Comparison of ENCODE assay signal across 18 cellular contexts in the genomic region with DNA sequence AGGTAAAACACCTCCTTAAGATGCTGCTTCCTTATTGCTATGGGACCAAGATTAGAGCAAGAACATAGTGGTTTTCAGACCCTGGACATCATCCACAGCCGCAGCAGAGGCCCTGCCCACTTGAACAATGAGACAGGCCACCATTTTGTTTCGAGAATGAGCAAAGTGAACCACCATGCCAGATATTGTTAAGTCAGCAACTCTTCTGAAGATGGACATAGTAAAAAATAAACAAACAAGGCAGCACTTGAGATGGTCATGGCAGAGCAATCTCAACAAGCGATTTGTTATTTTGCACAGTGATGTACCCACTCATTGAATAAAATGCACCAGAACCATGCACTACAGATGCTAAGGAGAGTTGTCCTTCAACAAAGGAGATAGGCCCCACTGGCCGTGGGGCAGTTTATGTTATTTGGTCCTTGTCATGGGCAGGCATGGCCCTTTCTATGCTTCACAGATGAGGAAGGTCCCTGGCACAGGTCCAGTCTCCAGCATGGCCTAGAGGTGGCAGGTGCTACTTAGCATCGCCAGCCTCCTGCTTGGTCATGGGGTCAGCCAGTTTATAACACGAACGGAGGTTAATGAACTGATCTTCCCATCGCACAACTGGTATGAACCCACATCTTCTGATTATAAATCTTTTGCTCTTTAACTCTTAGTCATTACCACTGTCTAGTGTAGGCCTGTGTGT. TPM values are rescaled to one million over a fixed set of nuclear protein-coding genes. Genes with fewer than 3 reads are reported as not detected.
A peak's percentile ranks its signal among the peaks of the same experiment; 100 is the strongest.
DNase-seq lines count a peak whose midpoint lies in the region; ATAC-seq, FAIRE-seq and TF ChIP-seq lines count a peak whose summit lies in the region.
"Had no signal": no experiment of that assay in that cellular context is flagged by ENCODE, and none has a peak within 500 bp of the region (broad histone marks: within the 10 kb centered on the region; RNA-seq: fewer than 3 reads in every experiment).

No MANE protein-coding gene starts in this region.

- H2AFZ ChIP-seq in neuronal stem cell (ENCODE audit: low read length), result no peak overlapping the region

- CTCF ChIA-PET in CD8-positive, alpha-beta T cell (lab: Charles Lee), result interaction anchor here (0.6 to 20.8 kb wide), 8 partner anchors 10 to 143 kb away, joined by 3 to 494 read pairs (median 10); a partner anchor contains a TSS
- CTCF ChIA-PET in activated B cell treated with CpG ODN at 0.5 μM for 24 hours (lab: Charles Lee), result interaction anchor here (0.6 kb wide), 1 partner anchor 143 kb away, joined by 3 read pairs; no protein-coding TSS in a partner anchor

- H3K79me1 ChIP-seq in neuronal stem cell (ENCODE audit: low read depth, low read length), result no peaks in the 10 kb centered on the region

- POLR2A ChIA-PET in CD8-positive, alpha-beta T cell (lab: Charles Lee), result interaction anchor here (1.1 to 45.4 kb wide), 5 partner anchors 10 to 32 kb away, joined by 5 to 1039 read pairs (median 32); a partner anchor contains a TSS
- POLR2A ChIA-PET in activated B cell treated with CpG ODN at 0.5 μM for 24 hours (lab: Charles Lee), result interaction anchor here (1.0 to 10.1 kb wide), 4 partner anchors 10 to 40 kb away, joined by 4 to 182 read pairs (median 52); a partner anchor contains a TSS

- H3K4me3 ChIP-seq in CD8-positive, alpha-beta T cell (ENCODE audit: low read depth, low read length), result no peak overlapping the region
- H3K4me3 ChIP-seq in neuronal stem cell (ENCODE audit: low read length in 2 of 2), result no peak overlapping the region

- H4K91ac ChIP-seq in neuronal stem cell (ENCODE audit: low read depth, low read length, poor library complexity), result no peak overlapping the region

- peak overlapping the region; percentile 96 for H3K27ac Mint-ChIP-seq in CD8-positive, alpha-beta T cell
- H3K27ac Mint-ChIP-seq in activated B cell treated with CpG ODN at 0.5 μM for 24 hours (peak overlapping the region; percentile 88), memory B cell (peak overlapping the region; percentile 99)
- H3K27ac Mint-ChIP-seq: WTC11 had no signal

- H3K14ac ChIP-seq in neuronal stem cell (ENCODE audit: low read length), result no peak overlapping the region

- H3K4me3 Mint-ChIP-seq in CD8-positive, alpha-beta T cell, result peak overlapping the region; percentile 81
- H3K4me3 Mint-ChIP-seq in activated B cell treated with CpG ODN at 0.5 μM for 24 hours (peak overlapping the region; percentile 30), memory B cell (no peak overlapping the region)
- H3K4me3 Mint-ChIP-seq: WTC11 had no signal

- no peak overlapping the region for H3K4me2 ChIP-seq in neuronal stem cell (ENCODE audit: insufficient read depth, low read length, poor library complexity, severe bottlenecking)

- H3K36me3 Mint-ChIP-seq in CD8-positive, alpha-beta T cell, result peaks cover 82% of the 10 kb centered on the region
- H3K36me3 Mint-ChIP-seq in activated B cell treated with CpG ODN at 0.5 μM for 24 hours (ENCODE audit: low read depth), result peaks cover 80% of the 10 kb centered on the region
- H3K36me3 Mint-ChIP-seq in memory B cell, result peaks cover 44% of the 10 kb centered on the region
- H3K36me3 Mint-ChIP-seq: WTC11 had no signal

- H3K4me1 ChIP-seq in CD8-positive, alpha-beta T cell (ENCODE audit: insufficient read depth, low read length), result peaks cover 100% of the 10 kb centered on the region
- no peaks in the 10 kb centered on the region for H3K4me1 ChIP-seq in neuronal stem cell (ENCODE audit: control insufficient read depth in 2 of 2, insufficient read depth in 1 of 2, low read depth in 1 of 2, low read length in 2 of 2)
- H3K4me1 ChIP-seq: Caco-2 had no signal

- peak overlapping the region; percentile 67 for H3K27ac ChIP-seq in CD8-positive, alpha-beta T cell (ENCODE audit: low read depth, low read length)
- H3K27ac ChIP-seq in neuronal stem cell (replicated peaks; ENCODE audit: low read length), result no peak overlapping the region
- H3K27ac ChIP-seq: 22Rv1, brain microvascular endothelial cell had no signal

- H3K4me1 Mint-ChIP-seq in CD8-positive, alpha-beta T cell (ENCODE audit: low read depth), result peaks cover 97% of the 10 kb centered on the region
- H3K4me1 Mint-ChIP-seq in activated B cell treated with CpG ODN at 0.5 μM for 24 hours, result peaks cover 92% of the 10 kb centered on the region
- peaks cover 59% of the 10 kb centered on the region for H3K4me1 Mint-ChIP-seq in memory B cell

- H3K9ac ChIP-seq in neuronal stem cell (ENCODE audit: low read depth, low read length, poor library complexity), result no peak overlapping the region

- no peak for FAIRE-seq in D721Med (lab: Jason Lieb, UNC)
- FAIRE-seq: small intestine had no signal

- no peak overlapping the region for H2BK5ac ChIP-seq in neuronal stem cell (ENCODE audit: low read length)

- no peak overlapping the region for H2BK15ac ChIP-seq in neuronal stem cell (ENCODE audit: low read length)

- H3K18ac ChIP-seq in neuronal stem cell (ENCODE audit: low read length), result no peak overlapping the region

- H3K4ac ChIP-seq in neuronal stem cell (ENCODE audit: low read length), result no peak overlapping the region

- no peaks in the 10 kb centered on the region for H3K27me3 Mint-ChIP-seq in CD8-positive, alpha-beta T cell (ENCODE audit: low read depth)
- H3K27me3 Mint-ChIP-seq in activated B cell treated with CpG ODN at 0.5 μM for 24 hours, result no peaks in the 10 kb centered on the region
- H3K27me3 Mint-ChIP-seq in memory B cell, result no peaks in the 10 kb centered on the region

- H2BK12ac ChIP-seq in neuronal stem cell (ENCODE audit: low read length), result no peak overlapping the region

- H3K27me3 ChIP-seq in CD8-positive, alpha-beta T cell (ENCODE audit: insufficient read depth, low read length), result no peaks in the 10 kb centered on the region
- H3K27me3 ChIP-seq in neuronal stem cell (ENCODE audit: control insufficient read depth in 3 of 3, insufficient read depth in 3 of 3, low read depth in 1 of 3, low read length in 3 of 3), result no peaks in the 10 kb centered on the region
- H3K27me3 ChIP-seq: brain microvascular endothelial cell had no signal

- no peak for TF ChIP-seq CTCF in CD8-positive, alpha-beta T cell (IDR thresholded peaks at IDR 0.05)
- TF ChIP-seq CTCF in activated B cell treated with CpG ODN at 0.5 μM for 24 hours (IDR thresholded peaks at IDR 0.05) (no peak), D721Med (IDR thresholded peaks at IDR 0.05; ENCODE audit: insufficient read depth, missing control alignments) (no peak)

- H2BK120ac ChIP-seq in neuronal stem cell (ENCODE audit: low read depth, low read length), result no peak overlapping the region

- H4K8ac ChIP-seq in neuronal stem cell (ENCODE audit: low read depth, low read length), result no peak overlapping the region

- no peak overlapping the region for H2AK5ac ChIP-seq in neuronal stem cell (ENCODE audit: low read depth, low read length)

- no peaks in the 10 kb centered on the region for H3K9me3 ChIP-seq in CD8-positive, alpha-beta T cell (ENCODE audit: low read length)
- H3K9me3 ChIP-seq in neuronal stem cell (replicated peaks in 1 of 2; ENCODE audit: control insufficient read depth in 2 of 2, insufficient read depth in 1 of 2, low read depth in 1 of 2, low read length in 2 of 2), result no peaks in the 10 kb centered on the region
- H3K9me3 ChIP-seq: Caco-2 had no signal

- intact Hi-C loops in CD8-positive, alpha-beta T cell (cut with DNase I, micrococcal nuclease), result no loop called here
- intact Hi-C loops in activated B cell treated with CpG ODN at 0.5 μM for 24 hours (cut with micrococcal nuclease), result no loop called here

- WGBS in neuronal stem cell (ENCODE audit: extremely low coverage in 2 of 2, insufficient read length in 2 of 2, insufficient replicate concordance in 1 of 2), 2 donors, result no CpG with 5 or more reads among the region's 8 CpGs

- peaks cover 28% of the 10 kb centered on the region for H3K36me3 ChIP-seq in CD8-positive, alpha-beta T cell (ENCODE audit: insufficient read depth, low read length)
- H3K36me3 ChIP-seq in neuronal stem cell (replicated peaks in 1 of 2; ENCODE audit: control insufficient read depth in 2 of 2, insufficient read depth in 2 of 2, low read length in 2 of 2), result no peaks in the 10 kb centered on the region
- H3K36me3 ChIP-seq: brain microvascular endothelial cell had no signal

- no peak for ATAC-seq in CD8-positive, alpha-beta T cell
- no peak for ATAC-seq in activated B cell treated with CpG ODN at 0.5 μM for 24 hours (ENCODE audit: low read depth)
- ATAC-seq in memory B cell (ENCODE audit: low read depth), result no peak
- ATAC-seq: left colon, WTC11 had no signal

- no peaks in the 10 kb centered on the region for H3K9me3 Mint-ChIP-seq in CD8-positive, alpha-beta T cell
- no peaks in the 10 kb centered on the region for H3K9me3 Mint-ChIP-seq in activated B cell treated with CpG ODN at 0.5 μM for 24 hours
- H3K9me3 Mint-ChIP-seq in memory B cell, result no peaks in the 10 kb centered on the region
- H3K9me3 Mint-ChIP-seq: WTC11 had no signal

- DNase-seq in DMS53 (lab: John Stamatoyannopoulos, UW), result peak; percentile 48
- DNase-seq in DMS53 treated with DMSO at 0.1 percent for 48 hours (lab: John Stamatoyannopoulos, UW; ENCODE audit: unreplicated experiment), result no peak
- DNase-seq in CD8-positive, alpha-beta T cell, result peak in 1 of 7 experiments; percentile 14
- DNase-seq in activated B cell treated with CpG ODN at 0.5 μM for 24 hours, result no peak
- no peak for DNase-seq in memory B cell (ENCODE audit: low spot score in 2 of 2)
- no peak for DNase-seq in neuronal stem cell (ENCODE audit: low spot score)
- no peak for DNase-seq in D721Med (ENCODE audit: insufficient read length, low spot score)
- DNase-seq in NCI-H2227 treated with DMSO at 0.1 percent for 48 hours (lab: John Stamatoyannopoulos, UW), result no peak
- DNase-seq: brain microvascular endothelial cell; Caco-2; effector CD4-positive, alpha-beta T cell; Karpas-422; left colon; NCI-H1105 treated with DMSO at 0.1 percent for 48 hours; OCI-M1; small intestine had no signal

- H3K23ac ChIP-seq in neuronal stem cell (ENCODE audit: low read depth, low read length, poor library complexity), result no peak overlapping the region

RNA-seq across cellular contexts. Expression of a gene that starts 44.1 kb away (rescaled TPM):
- 100 to 1,000 TPM; 248 TPM for total RNA-seq in CD8-positive, alpha-beta T cell
- 301 and 325 TPM in 2 replicates for total RNA-seq in activated B cell treated with CpG ODN at 0.5 μM for 24 hours
- polyA plus RNA-seq in neuronal stem cell (2013, experiment 1 of 2), result 0.61 TPM
- polyA plus RNA-seq in neuronal stem cell (2013, experiment 2 of 2), result 0.66 TPM
- total RNA-seq: Caco-2 had no signal
